2 cellular contexts compared by ENCODE assay signal in the genomic region with DNA sequence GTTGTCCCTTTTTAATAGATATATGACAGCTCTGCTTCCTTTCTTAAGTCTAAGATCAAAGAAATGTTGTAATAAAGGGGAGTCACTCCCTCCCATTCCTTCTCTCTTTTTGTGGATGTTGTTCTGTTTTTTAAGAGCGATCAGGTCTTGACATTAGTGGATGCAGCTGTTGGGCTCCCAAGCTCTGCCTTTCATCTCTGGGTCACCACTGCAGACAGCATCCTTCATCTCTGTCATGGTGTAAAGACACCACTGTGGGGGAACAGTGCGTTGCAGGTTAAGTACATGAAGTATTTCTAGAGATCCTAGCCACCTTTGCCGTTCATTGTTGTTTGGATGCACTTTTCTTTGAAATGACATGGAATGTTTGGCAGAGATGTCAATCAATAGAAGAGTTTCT.
TF ChIP-seq lines count a peak whose summit lies in the region.

No MANE protein-coding gene starts in this region.

TF ChIP-seq in HepG2, 621 proteins besides CTCF, POLR2A, EP300 and RAD21:
- peak; percentile 74 for TF ChIP-seq RBM22 (optimal IDR thresholded peaks at IDR 0.05; ENCODE audit: low read length)
- no peak for TF ChIP-seq MAFG (CRISPR knock-in tag; IDR thresholded peaks at IDR 0.05)
- peak; percentile 56; the same call in 1 of the 2 replicates for TF ChIP-seq POLR2AphosphoS2 (IDR thresholded peaks at IDR 0.05; ENCODE audit: low read depth, low read length)
TF ChIP-seq in HepG2: peak in this region for 2.

TF ChIP-seq in WTC11, 78 proteins besides CTCF, POLR2A, EP300 and RAD21:
- TF ChIP-seq TP53 (CRISPR knock-in tag; IDR thresholded peaks at IDR 0.05) (no peak), CREB1 (CRISPR knock-in tag; IDR thresholded peaks at IDR 0.05) (no peak), FOXJ3 (CRISPR knock-in tag; IDR thresholded peaks at IDR 0.05; ENCODE audit: borderline replicate concordance) (no peak), SMAD3 (CRISPR knock-in tag; IDR thresholded peaks at IDR 0.05; ENCODE audit: borderline replicate concordance) (no peak), ZNF416 (CRISPR knock-in tag; IDR thresholded peaks at IDR 0.05) (no peak), MXD4 (CRISPR knock-in tag; IDR thresholded peaks at IDR 0.05; ENCODE audit: borderline replicate concordance) (no peak), JAZF1 (CRISPR knock-in tag; IDR thresholded peaks at IDR 0.05) (no peak), KAT7 (CRISPR knock-in tag; IDR thresholded peaks at IDR 0.05; ENCODE audit: borderline replicate concordance) (no peak), TEAD4 (CRISPR knock-in tag; IDR thresholded peaks at IDR 0.05) (no peak), TCF7 (CRISPR knock-in tag; IDR thresholded peaks at IDR 0.05; ENCODE audit: low read depth) (no peak), ZNF396 (CRISPR knock-in tag; IDR thresholded peaks at IDR 0.05; ENCODE audit: borderline replicate concordance) (no peak), PRRX2 (CRISPR knock-in tag; IDR thresholded peaks at IDR 0.05) (no peak)
- TF ChIP-seq, protein P1, sequence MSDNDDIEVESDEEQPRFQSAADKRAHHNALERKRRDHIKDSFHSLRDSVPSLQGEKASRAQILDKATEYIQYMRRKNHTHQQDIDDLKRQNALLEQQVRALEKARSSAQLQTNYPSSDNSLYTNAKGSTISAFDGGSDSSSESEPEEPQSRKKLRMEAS (CRISPR knock-in tag; IDR thresholded peaks at IDR 0.05), result no peak
